10 cellular contexts compared by ENCODE assay signal in the genomic region with DNA sequence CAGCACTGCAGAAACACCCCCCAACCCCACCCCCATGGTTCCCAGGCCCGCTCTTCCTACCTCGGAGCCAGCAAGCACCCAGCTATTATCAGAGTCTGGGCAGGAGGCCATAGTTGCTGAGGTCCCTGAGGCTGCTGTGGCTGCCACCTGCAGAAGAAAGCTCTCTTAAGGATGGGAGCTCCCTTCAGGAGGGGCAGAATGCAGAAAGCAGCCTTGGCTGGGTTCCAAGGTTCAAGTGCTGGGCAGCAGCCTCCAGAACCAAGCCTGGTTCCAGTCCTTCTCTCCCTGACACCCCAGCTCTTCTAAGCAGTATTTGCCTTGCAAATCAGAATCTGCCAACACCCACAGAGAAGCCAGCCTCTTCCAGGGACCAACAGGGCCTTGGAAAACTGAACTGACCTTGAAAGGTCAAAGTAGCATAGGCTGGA. TPM values are rescaled to one million over a fixed set of nuclear protein-coding genes. Genes with fewer than 3 reads are reported as not detected.
DNase-seq lines count a peak whose midpoint lies in the region; ATAC-seq and TF ChIP-seq lines count a peak whose summit lies in the region.
"Had no signal": no experiment of that assay in that cellular context is flagged by ENCODE, and none has a peak within 500 bp of the region (broad histone marks: within the 10 kb centered on the region; RNA-seq: fewer than 3 reads in every experiment).

No MANE protein-coding gene starts in this region.

- H3K27me3 ChIP-seq in CD4-positive, CD25-positive, alpha-beta regulatory T cell (ENCODE audit: control insufficient read depth, insufficient read depth, low read length): no peaks in the 10 kb centered on the region
- no peaks in the 10 kb centered on the region for H3K27me3 ChIP-seq in naive thymus-derived CD4-positive, alpha-beta T cell (ENCODE audit: control insufficient read depth in 2 of 2, insufficient read depth in 2 of 2, low read length in 2 of 2)
- no peaks in the 10 kb centered on the region for H3K27me3 ChIP-seq in WERI-Rb-1 (ENCODE audit: insufficient read depth, low read depth, severe bottlenecking)

- no peak for ATAC-seq in CD4-positive, CD25-positive, alpha-beta regulatory T cell (ENCODE audit: low read depth in 2 of 2)
- no peak for ATAC-seq in activated naive CD8-positive, alpha-beta T cell treated with anti-CD3 and anti-CD28 coated beads, Interleukin-2, amount 50 U/mL, for 24 hours
- ATAC-seq in naive thymus-derived CD4-positive, alpha-beta T cell: no peak

- no peak for TF ChIP-seq CTCF in WERI-Rb-1 (IDR thresholded peaks at IDR 0.05; ENCODE audit: low read depth, low read length)

- peaks cover 33% of the 10 kb centered on the region for H3K36me3 Mint-ChIP-seq in CD4-positive, CD25-positive, alpha-beta regulatory T cell
- peaks cover 9% of the 10 kb centered on the region for H3K36me3 Mint-ChIP-seq in IgD-negative memory B cell
- H3K36me3 Mint-ChIP-seq in activated naive CD8-positive, alpha-beta T cell treated with anti-CD3 and anti-CD28 coated beads, Interleukin-2, amount 50 U/mL, for 24 hours (ENCODE audit: low read depth): peaks cover 3% of the 10 kb centered on the region
- peaks cover 4 to 31% (median 8%) of the 10 kb centered on the region in 5 donors for H3K36me3 Mint-ChIP-seq in naive thymus-derived CD4-positive, alpha-beta T cell

- intact Hi-C loops in naive thymus-derived CD4-positive, alpha-beta T cell (cut with micrococcal nuclease): loop anchor here in 1 of 2 donors (2.0 to 10.0 kb wide), 3 partner anchors 395 to 989 kb away; a partner anchor contains a TSS

- no peaks in the 10 kb centered on the region for H3K9me3 ChIP-seq in CD4-positive, CD25-positive, alpha-beta regulatory T cell (ENCODE audit: control insufficient read depth in 2 of 2, low read length in 2 of 2)
- no peaks in the 10 kb centered on the region for H3K9me3 ChIP-seq in naive thymus-derived CD4-positive, alpha-beta T cell (ENCODE audit: control insufficient read depth in 2 of 3, low read length in 3 of 3)
- no peaks in the 10 kb centered on the region for H3K9me3 ChIP-seq in WERI-Rb-1 (ENCODE audit: severe bottlenecking)

- peak overlapping the region; percentile 100 for H3K27ac ChIP-seq in CD4-positive, CD25-positive, alpha-beta regulatory T cell (ENCODE audit: insufficient read depth, low read length, poor library complexity, severe bottlenecking)
- H3K27ac ChIP-seq in naive thymus-derived CD4-positive, alpha-beta T cell (ENCODE audit: low read depth, low read length): peak overlapping the region; percentile 96
- H3K27ac ChIP-seq in WERI-Rb-1: no peak overlapping the region

- peaks cover 34% of the 10 kb centered on the region for H3K36me3 ChIP-seq in CD4-positive, CD25-positive, alpha-beta regulatory T cell (ENCODE audit: control insufficient read depth, insufficient read depth, low read length)
- peaks cover 9 to 31% (median 10%) of the 10 kb centered on the region in 3 experiments for H3K36me3 ChIP-seq in naive thymus-derived CD4-positive, alpha-beta T cell (ENCODE audit: control insufficient read depth in 2 of 3, insufficient read depth in 3 of 3, low read length in 3 of 3)
- peaks cover 36% of the 10 kb centered on the region for H3K36me3 ChIP-seq in WERI-Rb-1

- POLR2A ChIA-PET in naive thymus-derived CD4-positive, alpha-beta T cell (lab: Charles Lee): interaction anchor here (0.7 to 13.7 kb wide), 4 partner anchors 17 to 61 kb away, joined by 3 to 160 read pairs (median 114); a partner anchor contains a TSS

- CTCF ChIA-PET in naive thymus-derived CD4-positive, alpha-beta T cell (lab: Charles Lee): interaction anchor here (1.4 to 9.3 kb wide), 2 partner anchors 23 to 63 kb away, joined by 4 to 101 read pairs; no protein-coding TSS in a partner anchor

- peaks cover 0 to 90% (median 51%) of the 10 kb centered on the region in 4 donors for H3K4me1 Mint-ChIP-seq in CD4-positive, CD25-positive, alpha-beta regulatory T cell
- peaks cover 42 to 47% (median 47%) of the 10 kb centered on the region in 3 donors for H3K4me1 Mint-ChIP-seq in IgD-negative memory B cell
- H3K4me1 Mint-ChIP-seq in activated naive CD8-positive, alpha-beta T cell treated with anti-CD3 and anti-CD28 coated beads, Interleukin-2, amount 50 U/mL, for 24 hours: peaks cover 74% of the 10 kb centered on the region
- H3K4me1 Mint-ChIP-seq in naive thymus-derived CD4-positive, alpha-beta T cell: peaks cover 58 to 84% (median 76%) of the 10 kb centered on the region in 7 donors

- H3K4me3 Mint-ChIP-seq in CD4-positive, CD25-positive, alpha-beta regulatory T cell: peak overlapping the region; percentile 95 to 98 (median 98)
- H3K4me3 Mint-ChIP-seq in IgD-negative memory B cell: peak overlapping the region; percentile 64 to 100 (median 97)
- H3K4me3 Mint-ChIP-seq in activated naive CD8-positive, alpha-beta T cell treated with anti-CD3 and anti-CD28 coated beads, Interleukin-2, amount 50 U/mL, for 24 hours: peak overlapping the region; percentile 90
- H3K4me3 Mint-ChIP-seq in naive thymus-derived CD4-positive, alpha-beta T cell: peak overlapping the region; percentile 92 to 99 (median 98)

- peak overlapping the region; percentile 91 for H3K4me3 ChIP-seq in CD4-positive, CD25-positive, alpha-beta regulatory T cell (ENCODE audit: low read depth, low read length)
- H3K4me3 ChIP-seq in naive thymus-derived CD4-positive, alpha-beta T cell (ENCODE audit: low read length): peak overlapping the region; percentile 92
- no peak overlapping the region for H3K4me3 ChIP-seq in WERI-Rb-1 (ENCODE audit: low read depth, low read length)

- DNase-seq in CD4-positive, CD25-positive, alpha-beta regulatory T cell: no peak
- no peak for DNase-seq in activated naive CD8-positive, alpha-beta T cell treated with anti-CD3 and anti-CD28 coated beads, Interleukin-2, amount 50 U/mL, for 24 hours
- no peak for DNase-seq in naive thymus-derived CD4-positive, alpha-beta T cell
- DNase-seq in NK-92 treated with Interleukin-12 subunit alpha and Interleukin-12 subunit beta, amount 100 ng/mL, for 24 hours (lab: John Stamatoyannopoulos, UW): no peak
- DNase-seq in WERI-Rb-1 (no peak), ACHN (no peak), OCI-M2 (lab: John Stamatoyannopoulos, UW; ENCODE audit: unreplicated experiment) (no peak)
- DNase-seq: COR-L47, T-helper 9 cell had no signal

- H3K9me3 Mint-ChIP-seq in CD4-positive, CD25-positive, alpha-beta regulatory T cell: peaks cover 0 to 5% (median 0%) of the 10 kb centered on the region in 7 donors
- H3K9me3 Mint-ChIP-seq in IgD-negative memory B cell: no peaks in the 10 kb centered on the region
- H3K9me3 Mint-ChIP-seq in activated naive CD8-positive, alpha-beta T cell treated with anti-CD3 and anti-CD28 coated beads, Interleukin-2, amount 50 U/mL, for 24 hours: no peaks in the 10 kb centered on the region
- peaks cover 0 to 4% (median 0%) of the 10 kb centered on the region in 11 donors for H3K9me3 Mint-ChIP-seq in naive thymus-derived CD4-positive, alpha-beta T cell

- H3K27me3 Mint-ChIP-seq in CD4-positive, CD25-positive, alpha-beta regulatory T cell: peaks cover 6% of the 10 kb centered on the region
- no peaks in the 10 kb centered on the region for H3K27me3 Mint-ChIP-seq in IgD-negative memory B cell
- no peaks in the 10 kb centered on the region for H3K27me3 Mint-ChIP-seq in activated naive CD8-positive, alpha-beta T cell treated with anti-CD3 and anti-CD28 coated beads, Interleukin-2, amount 50 U/mL, for 24 hours
- H3K27me3 Mint-ChIP-seq in naive thymus-derived CD4-positive, alpha-beta T cell: no peaks in the 10 kb centered on the region

- peak overlapping the region; percentile 99 to 100 (median 100) for H3K27ac Mint-ChIP-seq in CD4-positive, CD25-positive, alpha-beta regulatory T cell
- H3K27ac Mint-ChIP-seq in IgD-negative memory B cell: peak overlapping the region; percentile 99
- peak overlapping the region; percentile 94 for H3K27ac Mint-ChIP-seq in activated naive CD8-positive, alpha-beta T cell treated with anti-CD3 and anti-CD28 coated beads, Interleukin-2, amount 50 U/mL, for 24 hours
- H3K27ac Mint-ChIP-seq in naive thymus-derived CD4-positive, alpha-beta T cell: peak overlapping the region; percentile 97 to 100 (median 99)

- H3K4me1 ChIP-seq in CD4-positive, CD25-positive, alpha-beta regulatory T cell (ENCODE audit: control insufficient read depth, insufficient read depth, low read length, poor library complexity, severe bottlenecking): peaks cover 82% of the 10 kb centered on the region
- peaks cover 55% of the 10 kb centered on the region in 2 donors for H3K4me1 ChIP-seq in naive thymus-derived CD4-positive, alpha-beta T cell (ENCODE audit: control insufficient read depth in 2 of 2, insufficient read depth in 2 of 2, low read length in 2 of 2)

- in situ Hi-C loops in ACHN (cut with HindIII; ENCODE audit: low pct_ligation_motif_present, low pct_unique_long_range_greater_than_20kb, low sequenced_read_pairs): no loop called here

RNA-seq across cellular contexts. Expression of a gene that starts 2.3 kb away (rescaled TPM):
- 774 TPM for total RNA-seq in CD4-positive, CD25-positive, alpha-beta regulatory T cell
- polyA plus RNA-seq in CD4-positive, CD25-positive, alpha-beta regulatory T cell: 100 to 1,000 TPM; 349 to 464 (median 399) TPM
- polyA plus RNA-seq in IgD-negative memory B cell: 123 TPM
- total RNA-seq in naive thymus-derived CD4-positive, alpha-beta T cell: 100 to 1,000 TPM; 107 to 390 (median 383) TPM
- polyA plus RNA-seq in naive thymus-derived CD4-positive, alpha-beta T cell: 100 to 1,000 TPM; 234 to 318 TPM

RNA-seq across cellular contexts. Expression of a gene that starts 8.0 kb away (rescaled TPM):
- total RNA-seq in CD4-positive, CD25-positive, alpha-beta regulatory T cell: 41.9 TPM
- 10 to 100 TPM; 30.2 to 47.3 (median 46.9) TPM for polyA plus RNA-seq in CD4-positive, CD25-positive, alpha-beta regulatory T cell
- polyA plus RNA-seq in IgD-negative memory B cell: 42.5 TPM
- 10 to 100 TPM; 33.0 to 69.5 (median 46.2) TPM for total RNA-seq in naive thymus-derived CD4-positive, alpha-beta T cell
- 10 to 100 TPM; 33.0 to 64.0 TPM for polyA plus RNA-seq in naive thymus-derived CD4-positive, alpha-beta T cell

RNA-seq across cellular contexts. Expression of a gene that starts 16.9 kb away (rescaled TPM):
- total RNA-seq in CD4-positive, CD25-positive, alpha-beta regulatory T cell: 71.3 TPM
- 10 to 100 TPM; 27.0 to 40.3 (median 30.3) TPM for polyA plus RNA-seq in CD4-positive, CD25-positive, alpha-beta regulatory T cell
- polyA plus RNA-seq in IgD-negative memory B cell: 35.7 TPM
- 10 to 100 TPM; 71.0 to 76.9 (median 73.7) TPM for total RNA-seq in naive thymus-derived CD4-positive, alpha-beta T cell
- 10 to 100 TPM; 29.6 to 38.3 TPM for polyA plus RNA-seq in naive thymus-derived CD4-positive, alpha-beta T cell

RNA-seq across cellular contexts. Expression of a gene that starts 17.1 kb away (rescaled TPM):
- total RNA-seq in CD4-positive, CD25-positive, alpha-beta regulatory T cell: 19.1 TPM
- 10 to 100 TPM; 49.3 to 76.9 (median 65.5) TPM for polyA plus RNA-seq in CD4-positive, CD25-positive, alpha-beta regulatory T cell
- 78.3 TPM for polyA plus RNA-seq in IgD-negative memory B cell
- 10 to 100 TPM; 11.3 to 35.1 (median 12.6) TPM for total RNA-seq in naive thymus-derived CD4-positive, alpha-beta T cell
- 10 to 100 TPM; 38.7 to 41.4 TPM for polyA plus RNA-seq in naive thymus-derived CD4-positive, alpha-beta T cell

RNA-seq across cellular contexts. Expression of a gene that starts 20.9 kb away (rescaled TPM):
- total RNA-seq in CD4-positive, CD25-positive, alpha-beta regulatory T cell: 8.5 TPM
- 10 to 100 TPM; 51.3 to 60.0 (median 56.4) TPM for polyA plus RNA-seq in CD4-positive, CD25-positive, alpha-beta regulatory T cell
- polyA plus RNA-seq in IgD-negative memory B cell: 102 TPM
- total RNA-seq in naive thymus-derived CD4-positive, alpha-beta T cell: 100 to 1,000 TPM in 1 of 5 experiments, 10 to 100 TPM in 3, 1 to 10 TPM in 1; 8.4 to 105 (median 10.2) TPM
- 10 to 100 TPM; 37.1 to 55.2 TPM for polyA plus RNA-seq in naive thymus-derived CD4-positive, alpha-beta T cell
